1 cellular context compared by ENCODE assay signal in the genomic region with DNA sequence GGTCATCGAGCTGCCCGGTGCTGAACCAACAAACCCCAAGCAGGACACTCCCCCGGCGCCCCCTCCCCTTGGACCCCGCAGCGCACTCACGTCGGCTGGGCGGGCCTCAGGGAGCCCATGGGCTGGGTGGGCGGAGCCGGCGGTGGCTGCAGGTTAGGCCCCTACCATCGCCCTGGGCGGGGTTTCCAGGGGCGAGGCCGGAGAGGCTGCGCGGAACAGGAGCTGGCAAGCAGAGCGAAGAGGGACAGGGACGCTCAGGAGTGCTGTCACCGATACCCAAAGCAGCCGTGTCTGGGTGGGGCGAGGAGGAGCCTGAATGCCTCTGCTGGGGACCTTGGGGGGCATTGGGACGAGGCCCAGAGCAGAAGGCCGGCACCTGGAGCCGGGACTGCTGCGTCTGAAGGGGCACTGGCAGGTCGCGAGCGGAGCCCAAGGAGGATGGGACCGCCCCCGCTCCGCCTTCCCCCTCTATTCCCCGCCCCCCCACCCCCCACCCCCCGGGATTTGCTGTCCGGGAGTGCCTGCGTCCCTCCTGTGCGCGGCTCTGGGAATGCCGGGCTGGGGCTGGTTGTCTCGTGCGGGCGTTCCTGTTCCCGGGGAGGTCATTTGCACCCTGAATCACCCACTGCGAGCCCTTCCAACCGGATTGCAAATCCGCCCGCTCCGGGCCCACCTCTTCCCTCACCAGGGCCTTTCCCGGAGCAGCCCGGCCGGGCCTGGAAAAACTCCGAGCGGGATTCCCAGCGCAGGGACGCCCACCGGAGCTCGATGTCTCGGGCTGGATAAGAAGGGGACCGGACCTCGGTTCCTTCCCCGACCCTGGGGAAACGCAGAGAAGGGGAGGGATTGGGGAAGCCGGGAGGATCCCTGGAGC.
TF ChIP-seq lines count a peak whose summit lies in the region.

No MANE protein-coding gene starts in this region.

TF ChIP-seq in HepG2, 621 proteins besides CTCF, POLR2A, EP300 and RAD21 (continued from another document):
- TF ChIP-seq, protein P1, sequence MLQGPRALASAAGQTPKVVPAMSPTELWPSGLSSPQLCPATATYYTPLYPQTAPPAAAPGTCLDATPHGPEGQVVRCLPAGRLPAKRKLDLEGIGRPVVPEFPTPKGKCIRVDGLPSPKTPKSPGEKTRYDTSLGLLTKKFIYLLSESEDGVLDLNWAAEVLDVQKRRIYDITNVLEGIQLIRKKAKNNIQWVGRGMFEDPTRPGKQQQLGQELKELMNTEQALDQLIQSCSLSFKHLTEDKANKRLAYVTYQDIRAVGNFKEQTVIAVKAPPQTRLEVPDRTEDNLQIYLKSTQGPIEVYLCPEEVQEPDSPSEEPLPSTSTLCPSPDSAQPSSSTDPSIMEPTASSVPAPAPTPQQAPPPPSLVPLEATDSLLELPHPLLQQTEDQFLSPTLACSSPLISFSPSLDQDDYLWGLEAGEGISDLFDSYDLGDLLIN (CRISPR knock-in tag; IDR thresholded peaks at IDR 0.05; ENCODE audit: borderline replicate concordance) = no peak
- TF ChIP-seq, protein P2, sequence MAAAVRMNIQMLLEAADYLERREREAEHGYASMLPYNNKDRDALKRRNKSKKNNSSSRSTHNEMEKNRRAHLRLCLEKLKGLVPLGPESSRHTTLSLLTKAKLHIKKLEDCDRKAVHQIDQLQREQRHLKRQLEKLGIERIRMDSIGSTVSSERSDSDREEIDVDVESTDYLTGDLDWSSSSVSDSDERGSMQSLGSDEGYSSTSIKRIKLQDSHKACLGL (CRISPR knock-in tag; IDR thresholded peaks at IDR 0.05) = no peak; the same call in 1 of the 2 replicates
- no peak for TF ChIP-seq ARNT2 (CRISPR knock-in tag; IDR thresholded peaks at IDR 0.05; ENCODE audit: low read depth)
- TF ChIP-seq, protein P3, sequence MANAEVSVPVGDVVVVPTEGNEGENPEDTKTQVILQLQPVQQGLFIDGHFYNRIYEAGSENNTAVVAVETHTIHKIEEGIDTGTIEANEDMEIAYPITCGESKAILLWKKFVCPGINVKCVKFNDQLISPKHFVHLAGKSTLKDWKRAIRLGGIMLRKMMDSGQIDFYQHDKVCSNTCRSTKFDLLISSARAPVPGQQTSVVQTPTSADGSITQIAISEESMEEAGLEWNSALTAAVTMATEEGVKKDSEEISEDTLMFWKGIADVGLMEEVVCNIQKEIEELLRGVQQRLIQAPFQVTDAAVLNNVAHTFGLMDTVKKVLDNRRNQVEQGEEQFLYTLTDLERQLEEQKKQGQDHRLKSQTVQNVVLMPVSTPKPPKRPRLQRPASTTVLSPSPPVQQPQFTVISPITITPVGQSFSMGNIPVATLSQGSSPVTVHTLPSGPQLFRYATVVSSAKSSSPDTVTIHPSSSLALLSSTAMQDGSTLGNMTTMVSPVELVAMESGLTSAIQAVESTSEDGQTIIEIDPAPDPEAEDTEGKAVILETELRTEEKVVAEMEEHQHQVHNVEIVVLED (CRISPR knock-in tag; IDR thresholded peaks at IDR 0.05; ENCODE audit: borderline replicate concordance) = peak; percentile 61; the same call in 1 of the 2 replicates
- TF ChIP-seq, protein P4, sequence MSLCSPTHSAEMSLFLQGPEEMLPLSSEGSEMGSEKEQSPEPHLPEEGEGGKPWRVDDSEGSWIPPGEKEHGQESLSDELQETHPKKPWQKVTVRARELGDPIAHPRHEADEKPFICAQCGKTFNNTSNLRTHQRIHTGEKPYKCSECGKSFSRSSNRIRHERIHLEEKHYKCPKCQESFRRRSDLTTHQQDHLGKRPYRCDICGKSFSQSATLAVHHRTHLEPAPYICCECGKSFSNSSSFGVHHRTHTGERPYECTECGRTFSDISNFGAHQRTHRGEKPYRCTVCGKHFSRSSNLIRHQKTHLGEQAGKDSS (CRISPR knock-in tag; IDR thresholded peaks at IDR 0.05; ENCODE audit: borderline replicate concordance, low read depth) = 0 out of 2 replicates have a peak, but pooled peaks have one; percentile 17
- TF ChIP-seq RAD51 (IDR thresholded peaks at IDR 0.05; ENCODE audit: borderline replicate concordance) = no peak
- peak; percentile 26 for TF ChIP-seq PHF21A (CRISPR knock-in tag; IDR thresholded peaks at IDR 0.05)
- peak; percentile 68; the same call in 1 of the 2 replicates for TF ChIP-seq ZFX (CRISPR knock-in tag; IDR thresholded peaks at IDR 0.05; ENCODE audit: low read depth)
